Comparison of ENCODE assay signal across 10 cellular contexts in the genomic region with DNA sequence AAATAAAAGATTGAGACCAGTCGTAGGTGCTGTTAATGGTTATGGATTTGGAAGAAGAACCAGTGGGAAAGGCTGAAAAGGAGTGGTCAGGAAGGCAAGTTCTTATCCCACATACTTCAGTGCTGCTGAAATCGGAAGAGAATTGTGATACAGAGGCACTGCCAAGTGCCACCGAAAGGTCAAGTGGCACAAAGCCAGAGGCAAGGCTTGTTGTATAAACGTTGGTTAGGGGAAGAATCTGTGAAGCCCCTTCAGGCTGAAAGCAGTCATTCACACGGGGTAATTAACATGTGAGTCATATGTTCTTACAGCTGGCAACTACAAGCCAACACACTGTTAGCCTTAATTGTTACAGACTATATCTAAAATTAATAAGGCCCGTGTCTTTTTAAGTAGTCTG. TPM values are rescaled to one million over a fixed set of nuclear protein-coding genes. Genes with fewer than 3 reads are reported as not detected.
DNase-seq lines count a peak whose midpoint lies in the region; ATAC-seq and TF ChIP-seq lines count a peak whose summit lies in the region.
"Had no signal": no experiment of that assay in that cellular context is flagged by ENCODE, and none has a peak within 500 bp of the region (broad histone marks: within the 10 kb centered on the region; RNA-seq: fewer than 3 reads in every experiment).

No MANE protein-coding gene starts in this region.

- no peaks in the 10 kb centered on the region for H4K20me1 ChIP-seq in fibroblast of lung (ENCODE audit: control insufficient read depth, extremely low read depth, insufficient read depth, low read length)

- H3K36me3 ChIP-seq in fibroblast of lung (ENCODE audit: control insufficient read depth, insufficient read depth, low read length), result no peaks in the 10 kb centered on the region

- no peaks in the 10 kb centered on the region for H3K79me2 ChIP-seq in fibroblast of lung (ENCODE audit: control insufficient read depth, insufficient read depth, low read length)

- POLR2A ChIA-PET in HEK293T (lab: Yijun Ruan, JAX), result no interaction called here

- no peak overlapping the region for H3K4me3 ChIP-seq in fibroblast of lung (replicated peaks in 1 of 4; ENCODE audit: control extremely low read depth in 1 of 4, insufficient read depth in 1 of 4, low read depth in 3 of 4, low read length in 4 of 4)
- no peak overlapping the region for H3K4me3 ChIP-seq in retinal pigment epithelial cell (ENCODE audit: low read length)
- H3K4me3 ChIP-seq: suprapubic skin had no signal

- no peak overlapping the region for H3K27ac ChIP-seq in fibroblast of lung (ENCODE audit: insufficient read depth, low read length)
- H3K27ac ChIP-seq: suprapubic skin had no signal

- no peak overlapping the region for H2AFZ ChIP-seq in fibroblast of lung (ENCODE audit: low read length)

- no peaks in the 10 kb centered on the region for H3K27me3 Mint-ChIP-seq in type B pancreatic cell
- H3K27me3 Mint-ChIP-seq: naive B cell had no signal

- H3K4me3 Mint-ChIP-seq in type B pancreatic cell, result no peak overlapping the region
- H3K4me3 Mint-ChIP-seq: naive B cell had no signal

- H3K36me3 Mint-ChIP-seq in type B pancreatic cell, result peaks cover 26% of the 10 kb centered on the region

- CTCF ChIA-PET in HEK293T (lab: Yijun Ruan, JAX), result no interaction called here

- ATAC-seq in HG03378 (IDR thresholded peaks at IDR 0.05; ENCODE audit: unreplicated experiment), result no peak

- no peak overlapping the region for H3K4me2 ChIP-seq in fibroblast of lung (ENCODE audit: extremely low read depth, insufficient read depth, low read length)

- peaks cover 12% of the 10 kb centered on the region for H3K4me1 Mint-ChIP-seq in type B pancreatic cell (ENCODE audit: unreplicated experiment)

- no peaks in the 10 kb centered on the region for H3K9me3 ChIP-seq in fibroblast of lung (ENCODE audit: control insufficient read depth, insufficient read depth, low read depth, low read length)
- H3K9me3 ChIP-seq: suprapubic skin had no signal

- no peaks in the 10 kb centered on the region for H3K27me3 ChIP-seq in fibroblast of lung (ENCODE audit: control insufficient read depth, insufficient read depth, low read length)
- H3K27me3 ChIP-seq: suprapubic skin had no signal

- no peaks in the 10 kb centered on the region for H3K9me3 Mint-ChIP-seq in type B pancreatic cell
- H3K9me3 Mint-ChIP-seq: naive B cell had no signal

- H3K27ac Mint-ChIP-seq in type B pancreatic cell, result no peak overlapping the region

- H3K4me1 ChIP-seq in fibroblast of lung (ENCODE audit: control insufficient read depth, extremely low read depth, insufficient read depth, low read length), result peaks cover 5% of the 10 kb centered on the region

- no peak overlapping the region for H3K9ac ChIP-seq in fibroblast of lung (ENCODE audit: insufficient read depth, low read length)

- DNase-seq in HEK293T (ENCODE audit: extremely low spot score), result no peak
- DNase-seq in NCI-H446 treated with DMSO at 0.1 percent for 48 hours (lab: John Stamatoyannopoulos, UW), result peak; percentile 24
- DNase-seq in fibroblast of lung (ENCODE audit: low read depth in 2 of 2), result peak; percentile 72 to 80
- DNase-seq in retinal pigment epithelial cell (ENCODE audit: low read depth), result peak; percentile 91
- DNase-seq in SW 1271 (lab: John Stamatoyannopoulos, UW), result no peak
- DNase-seq in RKO (ENCODE audit: low spot score), result no peak
- DNase-seq in type B pancreatic cell (ENCODE audit: extremely low spot score, unreplicated experiment), result no peak
- DNase-seq: naive B cell had no signal

- TF ChIP-seq CTCF in fibroblast of lung (conservative IDR thresholded peaks at IDR 0.05 in 1 of 2, IDR thresholded peaks at IDR 0.05 in 1 of 2; ENCODE audit: low read depth in 1 of 2, low read length in 2 of 2), result no peak
- peak; percentile 10 for TF ChIP-seq CTCF in retinal pigment epithelial cell (conservative IDR thresholded peaks at IDR 0.05; ENCODE audit: low read depth, low read length)
- no peak for TF ChIP-seq CTCF in type B pancreatic cell (conservative IDR thresholded peaks at IDR 0.05)

TF ChIP-seq in HEK293T, 16 proteins besides CTCF, POLR2A, EP300 and RAD21:
- TF ChIP-seq, protein P1, sequence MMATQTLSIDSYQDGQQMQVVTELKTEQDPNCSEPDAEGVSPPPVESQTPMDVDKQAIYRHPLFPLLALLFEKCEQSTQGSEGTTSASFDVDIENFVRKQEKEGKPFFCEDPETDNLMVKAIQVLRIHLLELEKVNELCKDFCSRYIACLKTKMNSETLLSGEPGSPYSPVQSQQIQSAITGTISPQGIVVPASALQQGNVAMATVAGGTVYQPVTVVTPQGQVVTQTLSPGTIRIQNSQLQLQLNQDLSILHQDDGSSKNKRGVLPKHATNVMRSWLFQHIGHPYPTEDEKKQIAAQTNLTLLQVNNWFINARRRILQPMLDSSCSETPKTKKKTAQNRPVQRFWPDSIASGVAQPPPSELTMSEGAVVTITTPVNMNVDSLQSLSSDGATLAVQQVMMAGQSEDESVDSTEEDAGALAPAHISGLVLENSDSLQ (IDR thresholded peaks at IDR 0.05), result peak; percentile 13; the same call in 1 of the 2 replicates
- TF ChIP-seq TARDBP (IDR thresholded peaks at IDR 0.05) (no peak), ZNF384 (IDR thresholded peaks at IDR 0.05) (no peak), FOXM1 (IDR thresholded peaks at IDR 0.05; ENCODE audit: borderline replicate concordance) (no peak), BHLHE40 (IDR thresholded peaks at IDR 0.05; ENCODE audit: borderline replicate concordance) (no peak)

RNA-seq across cellular contexts. Expression of a gene that starts 48.8 kb away (rescaled TPM):
- total RNA-seq in fibroblast of lung (9.5 and 12.4 TPM in 2 replicates), type B pancreatic cell (ENCODE audit: low replicate concordance) (26.9 and 27.3 TPM in 2 replicates)
- polyA plus RNA-seq in fibroblast of lung, result 3.4 and 3.5 TPM in 2 replicates
- 4.3 and 4.6 TPM in 2 replicates for polyA plus RNA-seq in fibroblast of lung (2012)
- polyA minus RNA-seq in fibroblast of lung (ENCODE audit: low replicate concordance), result 12.4 and 21.2 TPM in 2 replicates

Comparison
In these comparisons a context has a peak if more than half of its experiments do, and no peak if none do; other contexts are left out.
1. DNase-seq: peak in NCI-H446 treated with DMSO at 0.1 percent for 48 hours (single experiment), fibroblast of lung (2 of 2) and retinal pigment epithelial cell (single experiment); none in HEK293T (single experiment), SW 1271 (0 of 2), RKO (single experiment) and type B pancreatic cell (single experiment).